In genomic region chr2:37195862-37196319, GRCh38 we compare ENCODE assay signal across 10 cellular contexts. TPM values are rescaled to one million over a fixed set of nuclear protein-coding genes. Genes with fewer than 3 reads are reported as not detected.
DNase-seq lines count a peak whose midpoint lies in the region; ATAC-seq and TF ChIP-seq lines count a peak whose summit lies in the region.
"Not testable (repeated sequence)": the region's sequence is repeated elsewhere in the genome, so short reads cannot be mapped to it uniquely, and the experiment has no call there.
"Had no signal": no experiment of that assay in that cellular context is flagged by ENCODE, and none has a peak within 500 bp of the region (broad histone marks: within the 10 kb centered on the region; RNA-seq: fewer than 3 reads in every experiment).

No MANE protein-coding gene starts in this region.

- H3K79me2 ChIP-seq in OCI-LY3 (ENCODE audit: low read length): peaks cover 39% of the 10 kb centered on the region
- not testable (repeated sequence) for H3K79me2 ChIP-seq in smooth muscle cell (ENCODE audit: low read depth)

- H3F3A ChIP-seq in smooth muscle cell (ENCODE audit: low read depth): not testable (repeated sequence)

- H2AFZ ChIP-seq in OCI-LY3 (ENCODE audit: low read depth, low read length) (peak overlapping the region; percentile 100), smooth muscle cell (ENCODE audit: low read depth) (peak overlapping the region; percentile 61)

- H3K27me3 Mint-ChIP-seq in activated T-cell treated with anti-CD3 and anti-CD28 coated beads, Interleukin-2, amount 50 U/mL, for 4 hours (ENCODE audit: low read depth): not testable (repeated sequence)

- H3K4me1 ChIP-seq in OCI-LY3 (ENCODE audit: low read length) (peaks cover 10% of the 10 kb centered on the region), heart left ventricle (peaks cover 0 to 27% (median 12%) of the 10 kb centered on the region in 12 donors), muscle layer of colon (ENCODE audit: insufficient read depth, low read length) (peaks cover 15% of the 10 kb centered on the region), smooth muscle cell (ENCODE audit: low read depth) (peaks cover 12% of the 10 kb centered on the region)

- not testable (repeated sequence) for TF ChIP-seq CTCF in 22Rv1 (IDR thresholded peaks at IDR 0.05); OCI-LY3 (IDR thresholded peaks at IDR 0.05; ENCODE audit: low read depth, low read length); choroid plexus epithelial cell (conservative IDR thresholded peaks at IDR 0.05; ENCODE audit: low read depth, low read length); heart left ventricle (IDR thresholded peaks at IDR 0.05); smooth muscle cell (IDR thresholded peaks at IDR 0.05; ENCODE audit: borderline replicate concordance, insufficient read depth, poor library complexity, severe bottlenecking)

- peaks cover 15% of the 10 kb centered on the region for H3K36me3 ChIP-seq in OCI-LY3 (replicated peaks; ENCODE audit: low read depth, low read length)
- H3K36me3 ChIP-seq in heart left ventricle: peaks cover 0 to 15% (median 6%) of the 10 kb centered on the region in 9 donors
- H3K36me3 ChIP-seq in muscle layer of colon (ENCODE audit: insufficient read depth, low read length); smooth muscle cell (ENCODE audit: low read depth): not testable (repeated sequence)

- peaks cover 27% of the 10 kb centered on the region for H3K4me1 Mint-ChIP-seq in activated T-cell treated with anti-CD3 and anti-CD28 coated beads, Interleukin-2, amount 50 U/mL, for 4 hours (ENCODE audit: low read depth)

- not testable (repeated sequence) for H3K36me3 Mint-ChIP-seq in activated T-cell treated with anti-CD3 and anti-CD28 coated beads, Interleukin-2, amount 50 U/mL, for 4 hours (ENCODE audit: insufficient read depth)

- not testable (repeated sequence) for H3K9me3 ChIP-seq in OCI-LY3 (ENCODE audit: insufficient read depth, low read length); heart left ventricle; muscle layer of colon (ENCODE audit: low read length); smooth muscle cell (replicated peaks; ENCODE audit: low read depth)

- not testable (repeated sequence) for TF ChIP-seq POLR2A in heart left ventricle (IDR thresholded peaks at IDR 0.05)

- H3K9me3 Mint-ChIP-seq in activated T-cell treated with anti-CD3 and anti-CD28 coated beads, Interleukin-2, amount 50 U/mL, for 4 hours: not testable (repeated sequence)

- H3K27ac ChIP-seq in 22Rv1: peak overlapping the region; percentile 65
- H3K27ac ChIP-seq in OCI-LY3 (ENCODE audit: low read length): peak overlapping the region; percentile 28
- H3K27ac ChIP-seq in heart left ventricle: peak overlapping the region; percentile 37 to 93 (median 88)
- H3K27ac ChIP-seq in muscle layer of colon (ENCODE audit: low read depth, low read length): peak overlapping the region; percentile 98
- H3K27ac ChIP-seq in smooth muscle cell (ENCODE audit: low read depth): not testable (repeated sequence)

- not testable (repeated sequence) for H3K27me3 ChIP-seq in OCI-LY3 (ENCODE audit: low read depth, low read length); heart left ventricle; muscle layer of colon (ENCODE audit: control insufficient read depth in 1 of 2, insufficient read depth in 2 of 2, low read length in 2 of 2); smooth muscle cell (ENCODE audit: low read depth)

- H4K20me1 ChIP-seq in OCI-LY3 (ENCODE audit: insufficient read depth, low read length); smooth muscle cell (ENCODE audit: low read depth): not testable (repeated sequence)

- H3K4me3 ChIP-seq in OCI-LY3 (ENCODE audit: low read length): peak overlapping the region; percentile 90
- peak overlapping the region; percentile 94 for H3K4me3 ChIP-seq in choroid plexus epithelial cell (ENCODE audit: low read depth, low read length)
- H3K4me3 ChIP-seq in heart left ventricle: peak overlapping the region; percentile 57 to 97 (median 88)
- H3K4me3 ChIP-seq in muscle layer of colon (ENCODE audit: low read depth in 1 of 2, low read length in 2 of 2): peak overlapping the region; percentile 45 to 95
- peak overlapping the region; percentile 61 for H3K4me3 ChIP-seq in smooth muscle cell

- H3K4me3 Mint-ChIP-seq in activated T-cell treated with anti-CD3 and anti-CD28 coated beads, Interleukin-2, amount 50 U/mL, for 4 hours: peak overlapping the region; percentile 98

- peak; percentile 3 for ATAC-seq in GM21390 (IDR thresholded peaks at IDR 0.05; ENCODE audit: unreplicated experiment)
- not testable (repeated sequence) for ATAC-seq in activated T-cell treated with anti-CD3 and anti-CD28 coated beads, Interleukin-2, amount 50 U/mL, for 4 hours
- ATAC-seq in heart left ventricle: peak in 1 of 4 donors; percentile 18

- DNase-seq in activated T-cell treated with anti-CD3 and anti-CD28 coated beads, Interleukin-2, amount 50 U/mL, for 4 hours; choroid plexus epithelial cell (ENCODE audit: low read depth); heart left ventricle; smooth muscle cell (lab: John Stamatoyannopoulos, UW; ENCODE audit: unreplicated experiment): not testable (repeated sequence)

- 82 to 89% (median 85%) methylated on average over 20 of the region's 20 CpGs for WGBS in heart left ventricle, 4 donors
- 89% methylated on average over 20 of the region's 20 CpGs for WGBS in smooth muscle cell (ENCODE audit: low lambda C conversion rate)

- H3K9ac ChIP-seq in OCI-LY3 (ENCODE audit: low read length): peak overlapping the region; percentile 72
- H3K9ac ChIP-seq in muscle layer of colon (ENCODE audit: low read length): peak overlapping the region; percentile 92
- H3K9ac ChIP-seq in smooth muscle cell (ENCODE audit: low read depth): not testable (repeated sequence)

- intact Hi-C loops in heart left ventricle (cut with DNase I): loop anchor here in 1 of 10 donors (5.0 kb wide), 1 partner anchor 36 kb away; the partner anchor contains the start of genes CEBPZ and NDUFAF7

- H3K4me2 ChIP-seq in OCI-LY3 (ENCODE audit: low read length) (peak overlapping the region; percentile 99), smooth muscle cell (peak overlapping the region; percentile 83)

RNA-seq across cellular contexts. Expression of gene CEBPZOS, which starts 0.4 kb away (rescaled TPM):
- total RNA-seq in activated T-cell treated with anti-CD3 and anti-CD28 coated beads, Interleukin-2, amount 50 U/mL, for 4 hours: 10 to 100 TPM; 35.3 to 41.1 (median 37.0) TPM
- total RNA-seq in heart left ventricle: 10 to 100 TPM; 32.1 to 64.1 (median 54.2) TPM
- 100 to 1,000 TPM in 1 of 2 donors, 10 to 100 TPM in 1; 35.1 to 118 TPM for polyA plus RNA-seq in heart left ventricle
- 9.5 and 10.8 TPM in 2 replicates for total RNA-seq in smooth muscle cell
- 7.8 and 10.1 TPM in 2 replicates for polyA plus RNA-seq in smooth muscle cell

RNA-seq across cellular contexts. Expression of gene SULT6B1, which starts 7.4 kb away (rescaled TPM):
- total RNA-seq in activated T-cell treated with anti-CD3 and anti-CD28 coated beads, Interleukin-2, amount 50 U/mL, for 4 hours: not detected
- total RNA-seq in heart left ventricle: not detected
- not detected for polyA plus RNA-seq in heart left ventricle
- not detected in 2 replicates for total RNA-seq in smooth muscle cell
- not detected in 2 replicates for polyA plus RNA-seq in smooth muscle cell
- total RNA-seq: lung microvascular endothelial cell, Right ventricle myocardium inferior had no signal

RNA-seq across cellular contexts. Expression of gene CEBPZ, which starts 35.5 kb away (rescaled TPM):
- 100 to 1,000 TPM; 103 to 131 (median 117) TPM for total RNA-seq in activated T-cell treated with anti-CD3 and anti-CD28 coated beads, Interleukin-2, amount 50 U/mL, for 4 hours
- total RNA-seq in heart left ventricle (10 to 100 TPM; 17.4 to 31.5 (median 25.3) TPM), smooth muscle cell (41.8 and 51.4 TPM in 2 replicates)
- polyA plus RNA-seq in heart left ventricle (10 to 100 TPM; 34.6 to 50.9 TPM), smooth muscle cell (18.9 and 19.1 TPM in 2 replicates)

RNA-seq across cellular contexts. Expression of gene NDUFAF7, which starts 35.6 kb away (rescaled TPM):
- 10 to 100 TPM; 16.4 to 22.1 (median 17.9) TPM for total RNA-seq in activated T-cell treated with anti-CD3 and anti-CD28 coated beads, Interleukin-2, amount 50 U/mL, for 4 hours
- 10 to 100 TPM; 15.8 to 33.0 (median 22.2) TPM for total RNA-seq in heart left ventricle
- polyA plus RNA-seq in heart left ventricle: 10 to 100 TPM; 18.6 to 19.5 TPM
- total RNA-seq in smooth muscle cell: 14.5 and 46.9 TPM in 2 replicates
- polyA plus RNA-seq in smooth muscle cell: 13.4 and 16.5 TPM in 2 replicates

RNA-seq across cellular contexts. Expression of gene EIF2AK2, which starts 39.1 kb away (rescaled TPM):
- total RNA-seq in activated T-cell treated with anti-CD3 and anti-CD28 coated beads, Interleukin-2, amount 50 U/mL, for 4 hours: 10 to 100 TPM; 13.8 to 23.4 (median 21.2) TPM
- total RNA-seq in heart left ventricle (10 to 100 TPM; 12.5 to 38.2 (median 19.6) TPM), smooth muscle cell (24.6 and 32.9 TPM in 2 replicates)
- polyA plus RNA-seq in heart left ventricle (1 to 10 TPM; 4.9 to 5.0 TPM), smooth muscle cell (21.0 and 25.1 TPM in 2 replicates)
